8 cellular contexts compared by ENCODE assay signal in genomic region chr1:46303872-46304326, GRCh38. TPM values are rescaled to one million over a fixed set of nuclear protein-coding genes. Genes with fewer than 3 reads are reported as not detected.
DNase-seq lines count a peak whose midpoint lies in the region; ATAC-seq and TF ChIP-seq lines count a peak whose summit lies in the region.

No MANE protein-coding gene starts in this region.

- DNase-seq in GM12864 (ENCODE audit: low read depth) (no peak), RPMI7951 (ENCODE audit: low read depth) (peak; percentile 9), fibroblast of lung (ENCODE audit: low read depth in 2 of 2) (no peak), psoas muscle (no peak), NCI-H1048 (lab: John Stamatoyannopoulos, UW) (no peak), dedifferentiated amniotic fluid mesenchymal stem cell (ENCODE audit: extremely low spot score) (no peak), NCI-H1436 treated with DMSO at 0.1 percent for 48 hours (lab: John Stamatoyannopoulos, UW) (no peak)

- 0 to 1% (median 0%) methylated on average over 14 of the region's 14 CpGs for WGBS in psoas muscle, 3 donors

- H3K4me3 ChIP-seq in GM12864 (ENCODE audit: low read depth, low read length): peak overlapping the region; percentile 96
- H3K4me3 ChIP-seq in fibroblast of lung (replicated peaks in 1 of 4; ENCODE audit: control extremely low read depth in 1 of 4, insufficient read depth in 1 of 4, low read depth in 3 of 4, low read length in 4 of 4): peak overlapping the region; percentile 73 to 98 (median 78)
- peak overlapping the region; percentile 100 for H3K4me3 ChIP-seq in psoas muscle

- peaks cover 9% of the 10 kb centered on the region for H3K4me1 ChIP-seq in fibroblast of lung (ENCODE audit: control insufficient read depth, extremely low read depth, insufficient read depth, low read length)
- peaks cover 61% of the 10 kb centered on the region for H3K4me1 ChIP-seq in psoas muscle

- H3K9ac ChIP-seq in fibroblast of lung (ENCODE audit: insufficient read depth, low read length): peak overlapping the region; percentile 97

- peak overlapping the region; percentile 67 for H3K4me2 ChIP-seq in fibroblast of lung (ENCODE audit: extremely low read depth, insufficient read depth, low read length)

- TF ChIP-seq CTCF in GM12864 (IDR thresholded peaks at IDR 0.05; ENCODE audit: low read depth, low read length, missing control alignments) (no peak), fibroblast of lung (conservative IDR thresholded peaks at IDR 0.05 in 1 of 2, IDR thresholded peaks at IDR 0.05 in 1 of 2; ENCODE audit: low read depth in 1 of 2, low read length in 2 of 2) (no peak), psoas muscle (IDR thresholded peaks at IDR 0.05) (no peak)

- H3K79me2 ChIP-seq in fibroblast of lung (ENCODE audit: control insufficient read depth, insufficient read depth, low read length): peaks cover 93% of the 10 kb centered on the region

- H2AFZ ChIP-seq in fibroblast of lung (ENCODE audit: low read length): peak overlapping the region; percentile 77

- ATAC-seq in psoas muscle (no peak), HG03196 (IDR thresholded peaks at IDR 0.05; ENCODE audit: unreplicated experiment) (no peak)

- intact Hi-C loops in psoas muscle (cut with DNase I): loop anchor here (1.0 to 2.0 kb wide), 3 partner anchors 17 to 45 kb away; partner anchors contain the start of gene NSUN4 (in 1 of the 2)

- no peaks in the 10 kb centered on the region for H4K20me1 ChIP-seq in fibroblast of lung (ENCODE audit: control insufficient read depth, extremely low read depth, insufficient read depth, low read length)

- H3K27me3 ChIP-seq in fibroblast of lung (ENCODE audit: control insufficient read depth, insufficient read depth, low read length): no peaks in the 10 kb centered on the region
- no peaks in the 10 kb centered on the region for H3K27me3 ChIP-seq in psoas muscle (ENCODE audit: insufficient read depth in 3 of 3, low read length in 2 of 3)

- H3K36me3 ChIP-seq in fibroblast of lung (ENCODE audit: control insufficient read depth, insufficient read depth, low read length): no peaks in the 10 kb centered on the region
- H3K36me3 ChIP-seq in psoas muscle (ENCODE audit: insufficient read depth in 1 of 2, low read depth in 1 of 2): peaks cover 7 to 16% of the 10 kb centered on the region in 2 donors

- H3K9me3 ChIP-seq in fibroblast of lung (ENCODE audit: control insufficient read depth, insufficient read depth, low read depth, low read length): no peaks in the 10 kb centered on the region
- H3K9me3 ChIP-seq in psoas muscle: no peaks in the 10 kb centered on the region

- H3K27ac ChIP-seq in fibroblast of lung (ENCODE audit: insufficient read depth, low read length) (peak overlapping the region; percentile 97), psoas muscle (peak overlapping the region; percentile 98)

RNA-seq across cellular contexts. Expression of gene UQCRH, which starts 0.4 kb away (rescaled TPM):
- total RNA-seq in RPMI7951 (2014; rRNA removed; shearing (Covaris generic)): 747 and 790 TPM in 2 replicates
- total RNA-seq in fibroblast of lung (370 and 447 TPM in 2 replicates), psoas muscle (100 to 1,000 TPM; 267 to 440 (median 370) TPM)
- polyA plus RNA-seq in fibroblast of lung (514 and 706 TPM in 2 replicates), psoas muscle (1,000 to 10,000 TPM in 1 of 3 donors, 100 to 1,000 TPM in 2; 773 to 1,297 (median 800) TPM)
- polyA plus RNA-seq in fibroblast of lung (2012): 493 and 597 TPM in 2 replicates
- polyA minus RNA-seq in fibroblast of lung (ENCODE audit: low replicate concordance): 16.7 and 32.1 TPM in 2 replicates

RNA-seq across cellular contexts. Expression of gene LRRC41, which starts 0.5 kb away (rescaled TPM):
- 60.8 and 63.3 TPM in 2 replicates for total RNA-seq in RPMI7951 (2014; rRNA removed; shearing (Covaris generic))
- total RNA-seq in fibroblast of lung (65.5 and 89.0 TPM in 2 replicates), psoas muscle (10 to 100 TPM; 52.9 to 76.7 (median 60.1) TPM)
- polyA plus RNA-seq in fibroblast of lung (55.3 and 59.7 TPM in 2 replicates), psoas muscle (10 to 100 TPM; 34.1 to 53.7 (median 35.9) TPM)
- polyA plus RNA-seq in fibroblast of lung (2012): 53.5 and 62.8 TPM in 2 replicates
- 141 and 155 TPM in 2 replicates for polyA minus RNA-seq in fibroblast of lung (ENCODE audit: low replicate concordance)

RNA-seq across cellular contexts. Expression of gene NSUN4, which starts 36.7 kb away (rescaled TPM):
- total RNA-seq in RPMI7951 (2014; rRNA removed; shearing (Covaris generic)): 8.1 and 8.8 TPM in 2 replicates
- total RNA-seq in fibroblast of lung: 12.6 and 16.0 TPM in 2 replicates
- 16.9 and 18.3 TPM in 2 replicates for polyA plus RNA-seq in fibroblast of lung
- 9.6 and 12.0 TPM in 2 replicates for polyA plus RNA-seq in fibroblast of lung (2012)
- polyA minus RNA-seq in fibroblast of lung (ENCODE audit: low replicate concordance): 74.9 and 124 TPM in 2 replicates
- total RNA-seq in psoas muscle: 10 to 100 TPM; 13.3 to 25.3 (median 20.9) TPM
- polyA plus RNA-seq in psoas muscle: 10 to 100 TPM in 2 of 3 donors, 1 to 10 TPM in 1; 9.4 to 16.3 (median 10.7) TPM

RNA-seq across cellular contexts. Expression of gene RAD54L, which starts 56.3 kb away (rescaled TPM):
- 12.7 and 13.1 TPM in 2 replicates for total RNA-seq in RPMI7951 (2014; rRNA removed; shearing (Covaris generic))
- total RNA-seq in fibroblast of lung (0.26 and 0.66 TPM in 2 replicates), psoas muscle (under 1 TPM in 1 of 4 donors, not detected in 3; 0.25 TPM)
- polyA plus RNA-seq in fibroblast of lung (1.3 and 6.9 TPM in 2 replicates), psoas muscle (under 1 TPM in 2 of 3 donors, not detected in 1; 0.08 to 0.22 TPM)
- polyA plus RNA-seq in fibroblast of lung (2012): 2.0 and 6.9 TPM in 2 replicates
- 8.6 and 22.6 TPM in 2 replicates for polyA minus RNA-seq in fibroblast of lung (ENCODE audit: low replicate concordance)
